In the genomic region with DNA sequence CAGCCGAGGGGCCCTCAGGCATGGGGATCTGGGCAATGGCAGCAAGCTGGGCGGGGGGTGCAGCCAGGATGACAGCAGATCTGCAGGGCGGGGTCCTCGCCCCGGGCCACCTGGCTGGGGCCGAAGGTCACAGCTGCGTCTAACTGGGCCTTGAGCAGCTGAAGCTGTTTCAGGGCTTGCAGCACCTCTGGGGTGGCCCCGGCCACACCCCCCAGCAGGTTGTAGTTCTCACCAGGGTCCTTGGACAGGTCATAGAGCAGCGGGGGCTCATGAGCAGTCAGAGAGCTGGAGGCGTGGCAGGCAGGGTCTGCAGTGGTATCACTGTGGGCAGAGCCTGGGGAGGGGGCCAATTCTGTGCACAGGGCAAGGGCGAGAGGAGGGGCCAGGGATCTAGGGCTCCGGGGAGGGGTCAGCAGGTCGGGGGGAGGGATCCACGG, we compare ENCODE assay signal across 13 cellular contexts.
"Had no signal": no experiment of that assay in that cellular context is flagged by ENCODE, and none has a peak within 500 bp of the region (broad histone marks: within the 10 kb centered on the region; RNA-seq: fewer than 3 reads in every experiment).

No MANE protein-coding gene starts in this region.

- DNase-seq: activated CD4-positive, alpha-beta T cell treated with anti-CD3 and anti-CD28 coated beads, Interleukin-2, amount 50 U/mL, for 4 hours; activated CD8-positive, alpha-beta memory T cell treated with anti-CD3 and anti-CD28 coated beads, Interleukin-2, amount 50 U/mL, for 4 hours; nephron progenitor cell; SK-N-SH; stimulated activated CD4-positive, alpha-beta T cell treated with anti-CD3 and anti-CD28 coated beads, Interleukin-12 subunit alpha, Interleukin-12 subunit beta, amount 100 ng/mL, for 4 hours; stimulated activated naive CD4-positive, alpha-beta T cell treated with Interleukin-2 at 50 U/mL for 16 hours; T-helper 2 cell had no signal

- H3K9me3 ChIP-seq: breast epithelium, esophagus muscularis mucosa, psoas muscle, SK-N-SH had no signal

- H3K9me3 Mint-ChIP-seq: activated T-helper 17 cell treated with anti-CD3 and anti-CD28 coated beads, Interleukin-2, amount 50 U/mL, for 72 hours; memory B cell; nephron progenitor cell had no signal

- H3K27ac Mint-ChIP-seq: activated T-helper 17 cell treated with anti-CD3 and anti-CD28 coated beads, Interleukin-2, amount 50 U/mL, for 72 hours; memory B cell; nephron progenitor cell had no signal

- H3K27me3 Mint-ChIP-seq: activated T-helper 17 cell treated with anti-CD3 and anti-CD28 coated beads, Interleukin-2, amount 50 U/mL, for 72 hours; memory B cell had no signal

- ATAC-seq: activated T-helper 17 cell treated with anti-CD3 and anti-CD28 coated beads, Interleukin-2, amount 50 U/mL, for 72 hours; psoas muscle; sciatic nerve had no signal

- H3K27ac ChIP-seq: breast epithelium, esophagus muscularis mucosa, psoas muscle had no signal

- H3K4me3 Mint-ChIP-seq: activated T-helper 17 cell treated with anti-CD3 and anti-CD28 coated beads, Interleukin-2, amount 50 U/mL, for 72 hours; memory B cell; nephron progenitor cell had no signal

- H3K36me3 ChIP-seq: breast epithelium had no signal

- H3K27me3 ChIP-seq: breast epithelium had no signal

- H3K4me2 ChIP-seq: SK-N-SH had no signal

- H3K4me3 ChIP-seq: breast epithelium, esophagus muscularis mucosa, psoas muscle had no signal

- H3K9me2 ChIP-seq: SK-N-SH had no signal
